Comparison of ENCODE assay signal across 2 cellular contexts in genomic region chr21:44778094-44778493, GRCh38.
TF ChIP-seq lines count a peak whose summit lies in the region.

No MANE protein-coding gene starts in this region.

TF ChIP-seq in GM23338, 12 proteins besides CTCF, POLR2A, EP300 and RAD21 (continued from another document):
- TF ChIP-seq STAT1 (IDR thresholded peaks at IDR 0.05; ENCODE audit: unreplicated experiment) = no peak
- TF ChIP-seq ZNF114 (CRISPR knock-in tag; IDR thresholded peaks at IDR 0.05) = no peak
- no peak for TF ChIP-seq ZNF462 (CRISPR knock-in tag; IDR thresholded peaks at IDR 0.05)
- TF ChIP-seq NANOG (IDR thresholded peaks at IDR 0.05; ENCODE audit: borderline replicate concordance) = no peak
- no peak for TF ChIP-seq EZH2phosphoT487 (IDR thresholded peaks at IDR 0.05; ENCODE audit: unreplicated experiment)
- TF ChIP-seq REST (IDR thresholded peaks at IDR 0.05; ENCODE audit: unreplicated experiment) = no peak
- TF ChIP-seq CREB1 (CRISPR knock-in tag; IDR thresholded peaks at IDR 0.05; ENCODE audit: low read depth) = no peak
- TF ChIP-seq ETS1 (IDR thresholded peaks at IDR 0.05) = no peak
- no peak for TF ChIP-seq EZH2 (IDR thresholded peaks at IDR 0.05; ENCODE audit: low read depth, unreplicated experiment)
- TF ChIP-seq ZNF331 (CRISPR knock-in tag; IDR thresholded peaks at IDR 0.05; ENCODE audit: low read depth) = no peak
- no peak for TF ChIP-seq POLR2AphosphoS5 (IDR thresholded peaks at IDR 0.05; ENCODE audit: low read depth)

TF ChIP-seq in WTC11, 78 proteins besides CTCF, POLR2A, EP300 and RAD21:
- TF ChIP-seq MAX (CRISPR knock-in tag; IDR thresholded peaks at IDR 0.05) = peak; percentile 40; the same call in 1 of the 2 replicates
- TF ChIP-seq E2F5 (CRISPR knock-in tag; IDR thresholded peaks at IDR 0.05) = no peak
- no peak for TF ChIP-seq ZNF232 (CRISPR knock-in tag; IDR thresholded peaks at IDR 0.05)
- TF ChIP-seq ETV6 (CRISPR knock-in tag; IDR thresholded peaks at IDR 0.05) = no peak
- no peak for TF ChIP-seq NFATC4 (CRISPR knock-in tag; IDR thresholded peaks at IDR 0.05)
TF ChIP-seq in WTC11: peak in this region for 1.
